ENCODE assay signal across 12 cellular contexts in the genomic region with DNA sequence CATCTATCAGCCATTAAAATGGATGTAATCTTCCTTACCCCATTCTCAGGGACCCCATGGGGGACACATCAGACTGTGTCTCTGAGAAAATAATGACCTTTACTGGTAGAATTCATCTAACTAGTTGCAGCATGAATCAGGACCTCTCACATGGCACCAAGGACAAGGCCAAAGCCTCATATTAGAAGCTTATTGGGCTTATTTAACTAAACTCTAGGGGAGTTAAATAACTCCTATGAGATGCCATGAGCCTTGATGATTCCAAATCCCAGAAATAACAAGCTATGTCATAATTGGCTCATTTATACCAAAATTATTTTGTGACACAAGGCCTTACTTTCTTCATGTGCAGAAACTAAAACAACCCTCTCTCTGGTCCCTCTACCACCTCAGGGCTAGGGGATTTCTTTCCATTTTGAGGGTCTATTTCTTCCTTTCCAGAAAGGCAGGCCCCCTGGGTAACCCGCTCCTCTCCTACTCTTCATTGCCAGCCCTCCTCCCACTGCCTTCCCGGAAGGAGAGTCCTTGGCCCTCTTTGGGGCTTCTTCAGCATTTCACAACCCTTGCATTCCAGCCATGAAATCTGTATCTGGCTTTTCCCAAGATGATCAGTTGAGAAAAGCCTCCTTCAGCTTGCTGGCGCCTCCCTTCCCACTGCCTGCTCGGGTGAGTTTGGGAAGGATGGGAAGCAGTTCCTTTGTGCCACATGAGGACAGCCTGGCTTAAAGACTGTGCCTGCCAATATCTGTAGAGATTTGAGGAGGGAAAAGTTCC. TPM values are rescaled to one million over a fixed set of nuclear protein-coding genes. Genes with fewer than 3 reads are reported as not detected.
A peak's percentile ranks its signal among the peaks of the same experiment; 100 is the strongest.
DNase-seq lines count a peak whose midpoint lies in the region; ATAC-seq and TF ChIP-seq lines count a peak whose summit lies in the region.
"Had no signal": no experiment of that assay in that cellular context is flagged by ENCODE, and none has a peak within 500 bp of the region (broad histone marks: within the 10 kb centered on the region; RNA-seq: fewer than 3 reads in every experiment).

No MANE protein-coding gene starts in this region.

- intact Hi-C loops in esophagus muscularis mucosa (cut with DNase I) = no loop called here
- intact Hi-C loops in lower lobe of right lung (cut with DNase I) = no loop called here
- intact Hi-C loops in head of caudate nucleus (cut with DNase I) = no loop called here

- peaks cover 52 to 74% (median 69%) of the 10 kb centered on the region in 4 donors for H3K4me1 ChIP-seq in esophagus muscularis mucosa
- H3K4me1 ChIP-seq in lower lobe of right lung = peaks cover 82% of the 10 kb centered on the region
- H3K4me1 ChIP-seq: HAP-1 had no signal

- no peak overlapping the region for H3K4me3 ChIP-seq in esophagus muscularis mucosa
- no peak overlapping the region for H3K4me3 ChIP-seq in lower lobe of right lung
- H3K4me3 ChIP-seq: HAP-1 had no signal

- WGBS in esophagus muscularis mucosa = 78% methylated on average over 4 of the region's 4 CpGs

- peaks cover 32% of the 10 kb centered on the region for H3K36me3 Mint-ChIP-seq in stimulated activated effector memory CD8-positive, alpha-beta T cell treated with anti-CD3 and anti-CD28 coated beads, Interleukin-12 subunit alpha, Interleukin-12 subunit beta, amount 100 ng/mL, for 72 hours

- DNase-seq in GM03348 (ENCODE audit: low spot score) (peak; percentile 88), esophagus muscularis mucosa (ENCODE audit: extremely low spot score) (no peak), lower lobe of right lung (no peak), head of caudate nucleus (no peak)
- no peak for DNase-seq in stimulated activated effector memory CD8-positive, alpha-beta T cell treated with anti-CD3 and anti-CD28 coated beads, Interleukin-12 subunit alpha, Interleukin-12 subunit beta, amount 100 ng/mL, for 72 hours (ENCODE audit: low spot score in 2 of 2)
- DNase-seq: activated CD4-positive, alpha-beta T cell treated with anti-CD3 and anti-CD28 coated beads, Interleukin-2, amount 10 ng/mL, durations not matched to agents 24 days and 14 days; PC-3; T-helper 1 cell had no signal

- H3K36me3 ChIP-seq in esophagus muscularis mucosa (peaks cover 0 to 78% (median 50%) of the 10 kb centered on the region in 4 donors), lower lobe of right lung (peaks cover 60% of the 10 kb centered on the region)

- TF ChIP-seq CTCF in esophagus muscularis mucosa (IDR thresholded peaks at IDR 0.05) = no peak
- TF ChIP-seq CTCF in lower lobe of right lung (IDR thresholded peaks at IDR 0.05) = no peak

- H3K4me1 Mint-ChIP-seq in stimulated activated effector memory CD8-positive, alpha-beta T cell treated with anti-CD3 and anti-CD28 coated beads, Interleukin-12 subunit alpha, Interleukin-12 subunit beta, amount 100 ng/mL, for 72 hours = peaks cover 5% of the 10 kb centered on the region

- H3K27ac ChIP-seq in esophagus muscularis mucosa (replicated peaks in 1 of 4) (peak overlapping the region; percentile 38 to 73 (median 58)), lower lobe of right lung (peak overlapping the region; percentile 74)

- ATAC-seq in lower lobe of right lung (peak; percentile 6 to 36), HG02678 (IDR thresholded peaks at IDR 0.05; ENCODE audit: unreplicated experiment) (no peak), GM21360 (IDR thresholded peaks at IDR 0.05; ENCODE audit: unreplicated experiment) (no peak), GM21528 (IDR thresholded peaks at IDR 0.05; ENCODE audit: low FRiP score, unreplicated experiment) (no peak)
- no peak for ATAC-seq in stimulated activated effector memory CD8-positive, alpha-beta T cell treated with anti-CD3 and anti-CD28 coated beads, Interleukin-12 subunit alpha, Interleukin-12 subunit beta, amount 100 ng/mL, for 72 hours
- ATAC-seq: PC-3 had no signal

- no peak for TF ChIP-seq EP300 in esophagus muscularis mucosa (IDR thresholded peaks at IDR 0.05)

- H3K27me3 ChIP-seq in esophagus muscularis mucosa = no peaks in the 10 kb centered on the region
- H3K27me3 ChIP-seq in lower lobe of right lung (ENCODE audit: low read depth) = no peaks in the 10 kb centered on the region

- H3K27ac Mint-ChIP-seq in stimulated activated effector memory CD8-positive, alpha-beta T cell treated with anti-CD3 and anti-CD28 coated beads, Interleukin-12 subunit alpha, Interleukin-12 subunit beta, amount 100 ng/mL, for 72 hours = peak overlapping the region; percentile 32
- H3K27ac Mint-ChIP-seq: activated CD4-positive, alpha-beta T cell treated with anti-CD3 and anti-CD28 coated beads, Interleukin-2, amount 10 ng/mL, durations not matched to agents 24 days and 14 days had no signal

- no peaks in the 10 kb centered on the region for H3K9me3 Mint-ChIP-seq in stimulated activated effector memory CD8-positive, alpha-beta T cell treated with anti-CD3 and anti-CD28 coated beads, Interleukin-12 subunit alpha, Interleukin-12 subunit beta, amount 100 ng/mL, for 72 hours
- H3K9me3 Mint-ChIP-seq: activated CD4-positive, alpha-beta T cell treated with anti-CD3 and anti-CD28 coated beads, Interleukin-2, amount 10 ng/mL, durations not matched to agents 24 days and 14 days had no signal

- H3K9me3 ChIP-seq in esophagus muscularis mucosa (no peaks in the 10 kb centered on the region), lower lobe of right lung (no peaks in the 10 kb centered on the region)
- H3K9me3 ChIP-seq: HAP-1 had no signal

- H3K4me3 Mint-ChIP-seq in stimulated activated effector memory CD8-positive, alpha-beta T cell treated with anti-CD3 and anti-CD28 coated beads, Interleukin-12 subunit alpha, Interleukin-12 subunit beta, amount 100 ng/mL, for 72 hours = no peak overlapping the region
- H3K4me3 Mint-ChIP-seq: activated CD4-positive, alpha-beta T cell treated with anti-CD3 and anti-CD28 coated beads, Interleukin-2, amount 10 ng/mL, durations not matched to agents 24 days and 14 days had no signal

- no peak for TF ChIP-seq POLR2A in esophagus muscularis mucosa (IDR thresholded peaks at IDR 0.05; ENCODE audit: low read depth)

RNA-seq across cellular contexts. Expression of gene TRIM8, which starts 41.8 kb away (rescaled TPM):
- total RNA-seq in esophagus muscularis mucosa = 100 to 1,000 TPM; 103 to 170 (median 159) TPM
- 142 TPM for total RNA-seq in lower lobe of right lung

Comparison
In these comparisons a context has a peak if more than half of its experiments do, and no peak if none do; other contexts are left out.
1. ATAC-seq: peak in lower lobe of right lung (2 of 2); none in stimulated activated effector memory CD8-positive, alpha-beta T cell treated with anti-CD3 and anti-CD28 coated beads, Interleukin-12 subunit alpha, Interleukin-12 subunit beta, amount 100 ng/mL, for 72 hours (single experiment), HG02678 (single experiment), GM21360 (single experiment) and GM21528 (single experiment).